ENCODE assay signal across 8 cellular contexts in genomic region chr16:30052671-30053372, GRCh38. TPM values are rescaled to one million over a fixed set of nuclear protein-coding genes. Genes with fewer than 3 reads are reported as not detected.
DNase-seq lines count a peak whose midpoint lies in the region; ATAC-seq and TF ChIP-seq lines count a peak whose summit lies in the region.

No MANE protein-coding gene starts in this region.

- ATAC-seq in HG02852 (IDR thresholded peaks at IDR 0.05; ENCODE audit: unreplicated experiment) = peak; percentile 64

- in situ Hi-C loops in G401 (cut with HindIII; ENCODE audit: low sequenced_read_pairs) = no loop called here

- DNase-seq in G401 (ENCODE audit: low spot score) (peak; percentile 82), NCI-H2029 treated with DMSO at 0.1 percent for 48 hours (lab: John Stamatoyannopoulos, UW) (peak; percentile 69), T1000 (lab: John Stamatoyannopoulos, UW) (peak; percentile 92), astrocyte of the hippocampus (ENCODE audit: low read depth, low spot score) (peak; percentile 96), hypothalamus (lab: John Stamatoyannopoulos, UW) (peak in 50 of 51 donors; percentile 44 to 91 (median 78)), retinal pigment epithelial cell (ENCODE audit: low read depth) (no peak), cortex of kidney (lab: John Stamatoyannopoulos, UW) (no peak)

- H3K4me3 ChIP-seq in retinal pigment epithelial cell (ENCODE audit: low read length) = peak overlapping the region; percentile 66

- no peak for TF ChIP-seq CTCF in retinal pigment epithelial cell (conservative IDR thresholded peaks at IDR 0.05; ENCODE audit: low read depth, low read length)

RNA-seq across cellular contexts. Expression of gene ALDOA, which starts 12.7 kb away (rescaled TPM):
- total RNA-seq in G401 (2014; rRNA removed; shearing (Covaris generic)) = 432 and 515 TPM in 2 replicates

RNA-seq across cellular contexts. Expression of gene TLCD3B, which starts 21.8 kb away (rescaled TPM):
- 1.3 TPM in 1 of 2 replicates, not detected in the other for total RNA-seq in G401 (2014; rRNA removed; shearing (Covaris generic))

RNA-seq across cellular contexts. Expression of gene PPP4C, which starts 23.0 kb away (rescaled TPM):
- total RNA-seq in G401 (2014; rRNA removed; shearing (Covaris generic)) = 225 and 232 TPM in 2 replicates

RNA-seq across cellular contexts. Expression of gene C16orf92, which starts 29.8 kb away (rescaled TPM):
- not detected in 2 replicates for total RNA-seq in G401 (2014; rRNA removed; shearing (Covaris generic))

RNA-seq across cellular contexts. Expression of gene TBX6, which starts 38.9 kb away (rescaled TPM):
- not detected in 2 replicates for total RNA-seq in G401 (2014; rRNA removed; shearing (Covaris generic))

Comparison
In these comparisons a context has a peak if more than half of its experiments do, and no peak if none do; other contexts are left out.
1. DNase-seq: peak in G401 (single experiment), NCI-H2029 treated with DMSO at 0.1 percent for 48 hours (single experiment), T1000 (single experiment), astrocyte of the hippocampus (single experiment) and hypothalamus (50 of 51); none in retinal pigment epithelial cell (single experiment) and cortex of kidney (single experiment).